27 cellular contexts compared by ENCODE assay signal in the genomic region with DNA sequence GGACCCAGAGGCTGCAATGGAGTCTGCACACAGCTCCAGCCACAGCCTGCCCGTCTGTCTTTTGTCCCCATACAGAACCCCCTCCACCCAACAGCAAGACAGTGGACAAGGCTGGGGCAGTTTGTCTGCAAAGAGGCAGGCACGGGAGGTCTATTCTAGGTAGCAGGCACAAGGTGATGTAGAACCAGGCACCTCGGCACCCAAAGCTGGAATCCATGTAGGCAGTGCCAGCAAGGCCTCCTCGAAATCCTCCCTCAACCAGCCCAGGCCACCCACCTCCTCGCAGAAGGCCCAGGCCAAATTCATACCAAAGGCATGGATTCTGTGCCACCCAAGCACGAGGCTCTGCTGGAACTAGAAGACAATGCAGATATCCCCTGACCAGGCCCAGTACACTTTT.
DNase-seq lines count a peak whose midpoint lies in the region; ATAC-seq and TF ChIP-seq lines count a peak whose summit lies in the region.
"Had no signal": no experiment of that assay in that cellular context is flagged by ENCODE, and none has a peak within 500 bp of the region (broad histone marks: within the 10 kb centered on the region; RNA-seq: fewer than 3 reads in every experiment).

No MANE protein-coding gene starts in this region.

- peaks cover 100% of the 10 kb centered on the region for H3K4me1 ChIP-seq in left ventricle myocardium inferior
- peaks cover 48% of the 10 kb centered on the region for H3K4me1 ChIP-seq in rectal smooth muscle tissue (ENCODE audit: control insufficient read depth, insufficient read depth, low read length)
- H3K4me1 ChIP-seq in tibial artery, result peaks cover 0 to 97% (median 71%) of the 10 kb centered on the region in 4 donors
- H3K4me1 ChIP-seq: Caco-2 had no signal

- H3K4me3 ChIP-seq in left ventricle myocardium inferior (no peak overlapping the region), rectal smooth muscle tissue (ENCODE audit: low read length) (no peak overlapping the region), tibial artery (no peak overlapping the region)
- H3K4me3 ChIP-seq: BLaER1 treated with 17β-estradiol and CSF1 and Interleukin-3, amounts not matched to agents 10 nM and 100 nM; GM12878; GM23248; Peyer's patch had no signal

- H3K36me3 Mint-ChIP-seq in T-cell, result no peaks in the 10 kb centered on the region
- H3K36me3 Mint-ChIP-seq: CD4-positive, alpha-beta memory T cell had no signal

- peak; percentile 37 for DNase-seq in Right ventricle myocardium inferior (ENCODE audit: missing footprints)
- no peak for DNase-seq in left ventricle myocardium superior
- no peak for DNase-seq in left ventricle myocardium inferior
- no peak for DNase-seq in tibial artery
- DNase-seq in T-cell, result no peak
- DNase-seq in activated gamma-delta T cell (lab: John Stamatoyannopoulos, UW), result no peak
- DNase-seq: 8988T; Caco-2; CD4-positive, alpha-beta memory T cell; DMS 273 treated with DMSO at 0.1 percent for 48 hours; DMS79 treated with DMSO at 0.1 percent for 48 hours; H9; HFFc6; IMR-90; NCI-H1092 treated with DMSO at 0.1 percent for 48 hours; NCI-H146; NCI-H2029; NCI-H226; NCI-H510A treated with DMSO at 0.1 percent for 48 hours; NCI-H82; Peyer's patch had no signal

- H3K27ac Mint-ChIP-seq in T-cell, result no peak overlapping the region
- H3K27ac Mint-ChIP-seq: CD4-positive, alpha-beta memory T cell; HFFc6 had no signal

- H3K27me3 ChIP-seq in left ventricle myocardium inferior (ENCODE audit: low read depth) (no peaks in the 10 kb centered on the region), rectal smooth muscle tissue (ENCODE audit: control insufficient read depth, insufficient read depth, low read length) (no peaks in the 10 kb centered on the region), tibial artery (no peaks in the 10 kb centered on the region)
- H3K27me3 ChIP-seq: BLaER1 treated with 17β-estradiol and CSF1 and Interleukin-3, amounts not matched to agents 10 nM and 100 nM; Peyer's patch had no signal

- H3K36me3 ChIP-seq in left ventricle myocardium inferior, result peaks cover 82% of the 10 kb centered on the region
- peaks cover 18% of the 10 kb centered on the region for H3K36me3 ChIP-seq in rectal smooth muscle tissue (ENCODE audit: control insufficient read depth, insufficient read depth, low read length)
- peaks cover 75 to 92% (median 89%) of the 10 kb centered on the region in 3 donors for H3K36me3 ChIP-seq in tibial artery

- no peak overlapping the region for H3K4me3 Mint-ChIP-seq in T-cell
- H3K4me3 Mint-ChIP-seq: CD4-positive, alpha-beta memory T cell; H9; HFFc6 had no signal

- intact Hi-C loops in Right ventricle myocardium inferior (cut with DNase I) (no loop called here), left ventricle myocardium superior (cut with micrococcal nuclease) (no loop called here), left ventricle myocardium inferior (cut with micrococcal nuclease) (no loop called here), tibial artery (cut with DNase I; ENCODE audit: low total_unique reads) (no loop called here)

- no peak for TF ChIP-seq CTCF in left ventricle myocardium inferior (IDR thresholded peaks at IDR 0.05; ENCODE audit: borderline replicate concordance)
- TF ChIP-seq CTCF in tibial artery (IDR thresholded peaks at IDR 0.05), result no peak

- no peaks in the 10 kb centered on the region for H3K9me3 Mint-ChIP-seq in T-cell
- H3K9me3 Mint-ChIP-seq: CD4-positive, alpha-beta memory T cell; H9 had no signal

- peak overlapping the region; percentile 95 for H3K27ac ChIP-seq in left ventricle myocardium inferior (replicated peaks)
- H3K27ac ChIP-seq in rectal smooth muscle tissue (ENCODE audit: low read depth, low read length), result peak overlapping the region; percentile 44
- peak overlapping the region; percentile 59 to 78 for H3K27ac ChIP-seq in tibial artery
- H3K27ac ChIP-seq: BLaER1 treated with 17β-estradiol and CSF1 and Interleukin-3, amounts not matched to agents 10 nM and 100 nM; GM23248; KMS-11 had no signal

- no peaks in the 10 kb centered on the region for H3K4me1 Mint-ChIP-seq in T-cell
- H3K4me1 Mint-ChIP-seq: CD4-positive, alpha-beta memory T cell had no signal

- H3K27me3 Mint-ChIP-seq in T-cell, result no peaks in the 10 kb centered on the region

- ATAC-seq in Right ventricle myocardium inferior, result no peak
- no peak for ATAC-seq in left ventricle myocardium superior
- ATAC-seq in T-cell (replicated peaks in 1 of 4), result no peak
- no peak for ATAC-seq in HG03175 (IDR thresholded peaks at IDR 0.05; ENCODE audit: unreplicated experiment)
- ATAC-seq: GM12878 had no signal

- POLR2A ChIA-PET in T-cell (lab: Charles Lee), result no interaction called here

- CTCF ChIA-PET in T-cell (lab: Charles Lee), result no interaction called here

- H3K9me3 ChIP-seq in left ventricle myocardium inferior (replicated peaks) (no peaks in the 10 kb centered on the region), tibial artery (no peaks in the 10 kb centered on the region)
- H3K9me3 ChIP-seq: BLaER1 treated with 17β-estradiol and CSF1 and Interleukin-3, amounts not matched to agents 10 nM and 100 nM; Caco-2; Peyer's patch had no signal

- no peak overlapping the region for H3K9ac ChIP-seq in rectal smooth muscle tissue (ENCODE audit: low read length)
- H3K9ac ChIP-seq: BLaER1 treated with 17β-estradiol and CSF1 and Interleukin-3, amounts not matched to agents 10 nM and 100 nM; GM23248; KMS-11 had no signal

Comparison
In these comparisons a context has a peak if more than half of its experiments do, and no peak if none do; other contexts are left out.
1. H3K27ac ChIP-seq: peak in every context shown above with its lines; median percentile 95 in left ventricle myocardium inferior; 68 in tibial artery; 44 in rectal smooth muscle tissue.